2 cellular contexts compared by ENCODE assay signal in the genomic region with DNA sequence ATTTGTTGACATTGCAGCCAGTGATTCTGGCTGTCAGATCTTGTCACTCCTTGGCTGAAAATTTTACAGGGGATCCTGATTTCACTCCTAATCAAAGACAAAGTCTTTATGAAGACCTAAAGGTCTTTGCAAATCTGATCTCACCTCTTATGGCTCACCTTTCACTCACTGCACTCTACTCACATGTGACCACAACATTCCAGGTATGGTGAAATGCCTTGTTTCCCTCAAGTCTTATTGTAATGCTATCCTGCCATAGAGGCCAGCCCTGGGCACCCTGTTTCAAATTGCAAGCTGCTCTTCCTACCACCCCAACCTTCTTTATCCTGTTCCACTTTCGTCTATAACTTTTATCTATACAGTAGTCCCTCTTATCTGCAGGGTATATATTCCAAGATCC.
TF ChIP-seq lines count a peak whose summit lies in the region.

No MANE protein-coding gene starts in this region.

TF ChIP-seq in IMR-90, 13 proteins besides CTCF, POLR2A, EP300 and RAD21 (continued from another document):
- TF ChIP-seq, protein P1, sequence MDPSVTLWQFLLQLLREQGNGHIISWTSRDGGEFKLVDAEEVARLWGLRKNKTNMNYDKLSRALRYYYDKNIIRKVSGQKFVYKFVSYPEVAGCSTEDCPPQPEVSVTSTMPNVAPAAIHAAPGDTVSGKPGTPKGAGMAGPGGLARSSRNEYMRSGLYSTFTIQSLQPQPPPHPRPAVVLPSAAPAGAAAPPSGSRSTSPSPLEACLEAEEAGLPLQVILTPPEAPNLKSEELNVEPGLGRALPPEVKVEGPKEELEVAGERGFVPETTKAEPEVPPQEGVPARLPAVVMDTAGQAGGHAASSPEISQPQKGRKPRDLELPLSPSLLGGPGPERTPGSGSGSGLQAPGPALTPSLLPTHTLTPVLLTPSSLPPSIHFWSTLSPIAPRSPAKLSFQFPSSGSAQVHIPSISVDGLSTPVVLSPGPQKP (IDR thresholded peaks at IDR 0.05; ENCODE audit: borderline replicate concordance, low read depth, low read length), result no peak
- TF ChIP-seq RFX5 (IDR thresholded peaks at IDR 0.05; ENCODE audit: low read depth, low read length), result no peak
- TF ChIP-seq, protein P2, sequence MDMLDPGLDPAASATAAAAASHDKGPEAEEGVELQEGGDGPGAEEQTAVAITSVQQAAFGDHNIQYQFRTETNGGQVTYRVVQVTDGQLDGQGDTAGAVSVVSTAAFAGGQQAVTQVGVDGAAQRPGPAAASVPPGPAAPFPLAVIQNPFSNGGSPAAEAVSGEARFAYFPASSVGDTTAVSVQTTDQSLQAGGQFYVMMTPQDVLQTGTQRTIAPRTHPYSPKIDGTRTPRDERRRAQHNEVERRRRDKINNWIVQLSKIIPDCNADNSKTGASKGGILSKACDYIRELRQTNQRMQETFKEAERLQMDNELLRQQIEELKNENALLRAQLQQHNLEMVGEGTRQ (IDR thresholded peaks at IDR 0.05; ENCODE audit: low read depth, low read length), result no peak

TF ChIP-seq in WTC11, 78 proteins besides CTCF, POLR2A, EP300 and RAD21 (continued from another document):
- TF ChIP-seq, protein P3, sequence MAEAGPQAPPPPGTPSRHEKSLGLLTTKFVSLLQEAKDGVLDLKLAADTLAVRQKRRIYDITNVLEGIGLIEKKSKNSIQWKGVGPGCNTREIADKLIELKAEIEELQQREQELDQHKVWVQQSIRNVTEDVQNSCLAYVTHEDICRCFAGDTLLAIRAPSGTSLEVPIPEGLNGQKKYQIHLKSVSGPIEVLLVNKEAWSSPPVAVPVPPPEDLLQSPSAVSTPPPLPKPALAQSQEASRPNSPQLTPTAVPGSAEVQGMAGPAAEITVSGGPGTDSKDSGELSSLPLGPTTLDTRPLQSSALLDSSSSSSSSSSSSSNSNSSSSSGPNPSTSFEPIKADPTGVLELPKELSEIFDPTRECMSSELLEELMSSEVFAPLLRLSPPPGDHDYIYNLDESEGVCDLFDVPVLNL (CRISPR knock-in tag; IDR thresholded peaks at IDR 0.05; ENCODE audit: borderline replicate concordance, low read depth), result no peak
- TF ChIP-seq, protein P4, sequence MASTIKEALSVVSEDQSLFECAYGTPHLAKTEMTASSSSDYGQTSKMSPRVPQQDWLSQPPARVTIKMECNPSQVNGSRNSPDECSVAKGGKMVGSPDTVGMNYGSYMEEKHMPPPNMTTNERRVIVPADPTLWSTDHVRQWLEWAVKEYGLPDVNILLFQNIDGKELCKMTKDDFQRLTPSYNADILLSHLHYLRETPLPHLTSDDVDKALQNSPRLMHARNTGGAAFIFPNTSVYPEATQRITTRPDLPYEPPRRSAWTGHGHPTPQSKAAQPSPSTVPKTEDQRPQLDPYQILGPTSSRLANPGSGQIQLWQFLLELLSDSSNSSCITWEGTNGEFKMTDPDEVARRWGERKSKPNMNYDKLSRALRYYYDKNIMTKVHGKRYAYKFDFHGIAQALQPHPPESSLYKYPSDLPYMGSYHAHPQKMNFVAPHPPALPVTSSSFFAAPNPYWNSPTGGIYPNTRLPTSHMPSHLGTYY (CRISPR knock-in tag; IDR thresholded peaks at IDR 0.05), result no peak
- no peak for TF ChIP-seq SMAD3 (CRISPR knock-in tag; IDR thresholded peaks at IDR 0.05; ENCODE audit: borderline replicate concordance)
- no peak for TF ChIP-seq NR1H2 (CRISPR knock-in tag; IDR thresholded peaks at IDR 0.05)
- no peak for TF ChIP-seq TEAD1 (CRISPR knock-in tag; IDR thresholded peaks at IDR 0.05)
- TF ChIP-seq, protein P5, sequence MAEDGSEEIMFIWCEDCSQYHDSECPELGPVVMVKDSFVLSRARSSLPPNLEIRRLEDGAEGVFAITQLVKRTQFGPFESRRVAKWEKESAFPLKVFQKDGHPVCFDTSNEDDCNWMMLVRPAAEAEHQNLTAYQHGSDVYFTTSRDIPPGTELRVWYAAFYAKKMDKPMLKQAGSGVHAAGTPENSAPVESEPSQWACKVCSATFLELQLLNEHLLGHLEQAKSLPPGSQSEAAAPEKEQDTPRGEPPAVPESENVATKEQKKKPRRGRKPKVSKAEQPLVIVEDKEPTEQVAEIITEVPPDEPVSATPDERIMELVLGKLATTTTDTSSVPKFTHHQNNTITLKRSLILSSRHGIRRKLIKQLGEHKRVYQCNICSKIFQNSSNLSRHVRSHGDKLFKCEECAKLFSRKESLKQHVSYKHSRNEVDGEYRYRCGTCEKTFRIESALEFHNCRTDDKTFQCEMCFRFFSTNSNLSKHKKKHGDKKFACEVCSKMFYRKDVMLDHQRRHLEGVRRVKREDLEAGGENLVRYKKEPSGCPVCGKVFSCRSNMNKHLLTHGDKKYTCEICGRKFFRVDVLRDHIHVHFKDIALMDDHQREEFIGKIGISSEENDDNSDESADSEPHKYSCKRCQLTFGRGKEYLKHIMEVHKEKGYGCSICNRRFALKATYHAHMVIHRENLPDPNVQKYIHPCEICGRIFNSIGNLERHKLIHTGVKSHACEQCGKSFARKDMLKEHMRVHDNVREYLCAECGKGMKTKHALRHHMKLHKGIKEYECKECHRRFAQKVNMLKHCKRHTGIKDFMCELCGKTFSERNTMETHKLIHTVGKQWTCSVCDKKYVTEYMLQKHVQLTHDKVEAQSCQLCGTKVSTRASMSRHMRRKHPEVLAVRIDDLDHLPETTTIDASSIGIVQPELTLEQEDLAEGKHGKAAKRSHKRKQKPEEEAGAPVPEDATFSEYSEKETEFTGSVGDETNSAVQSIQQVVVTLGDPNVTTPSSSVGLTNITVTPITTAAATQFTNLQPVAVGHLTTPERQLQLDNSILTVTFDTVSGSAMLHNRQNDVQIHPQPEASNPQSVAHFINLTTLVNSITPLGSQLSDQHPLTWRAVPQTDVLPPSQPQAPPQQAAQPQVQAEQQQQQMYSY (CRISPR knock-in tag; IDR thresholded peaks at IDR 0.05), result no peak
- TF ChIP-seq ZNF138 (CRISPR knock-in tag; conservative IDR thresholded peaks at IDR 0.05), result no peak
